9 cellular contexts compared by ENCODE assay signal in genomic region chr10:125895130-125896087, GRCh38. TPM values are rescaled to one million over a fixed set of nuclear protein-coding genes. Genes with fewer than 3 reads are reported as not detected.
A peak's percentile ranks its signal among the peaks of the same experiment; 100 is the strongest.
DNase-seq lines count a peak whose midpoint lies in the region; ATAC-seq and TF ChIP-seq lines count a peak whose summit lies in the region.
"Not testable (repeated sequence)": the region's sequence is repeated elsewhere in the genome, so short reads cannot be mapped to it uniquely, and the experiment has no call there.
"Had no signal": no experiment of that assay in that cellular context is flagged by ENCODE, and none has a peak within 500 bp of the region (broad histone marks: within the 10 kb centered on the region; RNA-seq: fewer than 3 reads in every experiment).

No MANE protein-coding gene starts in this region.

- not testable (repeated sequence) for H3K27me3 Mint-ChIP-seq in memory B cell

- H3K27ac Mint-ChIP-seq in memory B cell, result peak overlapping the region; percentile 71

- DNase-seq in BE2C (peak; percentile 47), Peyer's patch (peak; percentile 42 to 69 (median 69)), epithelial cell of esophagus (ENCODE audit: low read depth) (peak; percentile 54), memory B cell (ENCODE audit: low spot score in 2 of 2) (peak; percentile 25 to 52)
- DNase-seq in activated T-cell treated with anti-CD3 and anti-CD28 coated beads, Interleukin-2, amount 50 U/mL, for 48 hours, result peak; percentile 71 to 72
- peak; percentile 38 for DNase-seq in stimulated activated CD4-positive, alpha-beta T cell treated with anti-CD3 and anti-CD28 coated beads, Interleukin-4, amount 100 ng/mL, for 1 hour

- not testable (repeated sequence) for H3K9me3 Mint-ChIP-seq in memory B cell

- peak overlapping the region; percentile 77 to 87 (median 81) for H3K27ac ChIP-seq in Peyer's patch

- H3K4me3 ChIP-seq in BE2C (ENCODE audit: low read depth, low read length) (peak overlapping the region; percentile 48), Peyer's patch (peak overlapping the region; percentile 56 to 87 (median 74)), epithelial cell of esophagus (ENCODE audit: low read length) (peak overlapping the region; percentile 67)

- not testable (repeated sequence) for H3K9me3 ChIP-seq in BE2C, Peyer's patch

- H3K36me3 Mint-ChIP-seq in memory B cell, result not testable (repeated sequence)

- TF ChIP-seq CTCF in BE2C (IDR thresholded peaks at IDR 0.05; ENCODE audit: low read depth, low read length); Peyer's patch (IDR thresholded peaks at IDR 0.05); epithelial cell of esophagus (IDR thresholded peaks at IDR 0.05; ENCODE audit: insufficient read depth, low read depth, low read length, missing control alignments): not testable (repeated sequence)

- peak overlapping the region; percentile 85 for H3K4me3 Mint-ChIP-seq in memory B cell

- TF ChIP-seq POLR2A in Peyer's patch (IDR thresholded peaks at IDR 0.05), result not testable (repeated sequence)

- H3K27me3 ChIP-seq in BE2C, result peaks cover 30% of the 10 kb centered on the region
- H3K27me3 ChIP-seq in Peyer's patch, result not testable (repeated sequence)

- ATAC-seq in GM19397 (IDR thresholded peaks at IDR 0.05; ENCODE audit: unreplicated experiment) (peak; percentile 59), HG03280 (IDR thresholded peaks at IDR 0.05; ENCODE audit: unreplicated experiment) (peak; percentile 54), memory B cell (ENCODE audit: low read depth) (peak; percentile 62)

- not testable (repeated sequence) for H3K36me3 ChIP-seq in BE2C, Peyer's patch

- not testable (repeated sequence) for H3K4me1 ChIP-seq in BE2C, Peyer's patch

- not testable (repeated sequence) for H3K4me1 Mint-ChIP-seq in memory B cell

RNA-seq across cellular contexts. Expression of gene FANK1, which starts 1.0 kb away (rescaled TPM):
- not detected for polyA plus RNA-seq in BE2C (2012; ENCODE audit: insufficient read depth, insufficient read length, low read depth)
- 1 to 10 TPM in 3 of 4 donors, not detected in 1; 1.4 to 7.9 (median 3.5) TPM for total RNA-seq in Peyer's patch
- total RNA-seq: T-helper 1 cell treated with Interleukin-12 subunit alpha and Interleukin-12 subunit beta and Interleukin-4 antibody, amounts not matched to agents 30 ng/mL and 1 ng/mL, for 36 hours had no signal

RNA-seq across cellular contexts. Expression of gene DHX32, which starts 14.3 kb away (rescaled TPM):
- 4.2 TPM for polyA plus RNA-seq in BE2C (2012; ENCODE audit: insufficient read depth, insufficient read length, low read depth)
- total RNA-seq in Peyer's patch, result 10 to 100 TPM; 23.9 to 36.3 (median 28.0) TPM

Comparison
In these comparisons a context has a peak if more than half of its experiments do, and no peak if none do; other contexts are left out.
1. Peak in every context shown above with its lines: DNase-seq, ATAC-seq, H3K4me3 ChIP-seq and H3K27ac ChIP-seq.